In genomic region chr5:116876240-116876840, GRCh38 we compare ENCODE assay signal across 30 cellular contexts.
"Had no signal": no experiment of that assay in that cellular context is flagged by ENCODE, and none has a peak within 500 bp of the region (broad histone marks: within the 10 kb centered on the region; RNA-seq: fewer than 3 reads in every experiment).

No MANE protein-coding gene starts in this region.

- H3K9me3 ChIP-seq: Peyer's patch, SK-N-SH had no signal

- H3K27ac ChIP-seq: KMS-11, Peyer's patch, SJSA1 had no signal

- ATAC-seq: activated CD8-positive, alpha-beta memory T cell treated with anti-CD3 and anti-CD28 coated beads, Interleukin-2, amount 10 ng/mL, durations not matched to agents 7 days and 5 days; activated naive CD8-positive, alpha-beta T cell treated with anti-CD3 and anti-CD28 coated beads, Interleukin-2, amount 50 U/mL, for 24 hours; PC-3; WTC11 had no signal

- H3K4me1 ChIP-seq: Peyer's patch, SJSA1 had no signal

- H3K27me3 ChIP-seq: Peyer's patch, SJSA1 had no signal

- H3K36me3 ChIP-seq: Peyer's patch, SJSA1 had no signal

- H3K4me2 ChIP-seq: KMS-11, SK-N-SH had no signal

- H3K9ac ChIP-seq: KMS-11, SK-N-SH had no signal

- H3K4me3 ChIP-seq: Peyer's patch, SJSA1 had no signal

- DNase-seq: activated CD4-positive, alpha-beta memory T cell treated with anti-CD3 and anti-CD28 coated beads, Interleukin-2, amount 10 ng/mL, durations not matched to agents 7 days and 5 days; activated CD4-positive, alpha-beta T cell treated with anti-CD3 and anti-CD28 coated beads for 4 hours; activated CD4-positive, CD25-positive, alpha-beta regulatory T cell treated with anti-CD3 and anti-CD28 coated beads, Interleukin-2, amount 50 U/mL, for 72 hours; activated CD8-positive, alpha-beta memory T cell treated with anti-CD3 and anti-CD28 coated beads for 24 hours; activated CD8-positive, alpha-beta memory T cell treated with anti-CD3 and anti-CD28 coated beads, Interleukin-2, amount 10 ng/mL, durations not matched to agents 7 days and 5 days; activated CD8-positive, alpha-beta memory T cell treated with anti-CD3 and anti-CD28 coated beads, Interleukin-2, amount 50 U/mL, for 48 hours; activated effector memory CD4-positive, alpha-beta T cell treated with Interleukin-2 at 50 U/mL for 16 hours; activated naive CD4-positive, alpha-beta T cell treated with anti-CD3 and anti-CD28 coated beads, Interleukin-2, amount 10 ng/mL, durations not matched to agents 7 days and 5 days; activated naive CD8-positive, alpha-beta T cell treated with anti-CD3 and anti-CD28 coated beads, Interleukin-2, amount 50 U/mL, for 24 hours; activated T-cell treated with anti-CD3 and anti-CD28 coated beads, Interleukin-2, amount 50 U/mL, for 48 hours; amniotic stem cell; aorta; NCI-H1092 treated with DMSO at 0.1 percent for 48 hours; NCI-H1417 treated with DMSO at 0.1 percent for 48 hours; NCI-H187 treated with DMSO at 0.1 percent for 48 hours; NCI-H2081; NCI-H2171 treated with DMSO at 0.1 percent for 48 hours; NCI-H2227 treated with DMSO at 0.1 percent for 48 hours; NCI-H446 treated with DMSO at 0.1 percent for 48 hours; NCI-H524; NCI-H69; NK-92 treated with Interleukin-12 subunit alpha and Interleukin-12 subunit beta, amount 100 ng/mL, for 24 hours; PC-3; Peyer's patch; RPMI8226; SHP77 treated with DMSO at 0.1 percent for 48 hours; SK-N-SH had no signal
